In the genomic region with DNA sequence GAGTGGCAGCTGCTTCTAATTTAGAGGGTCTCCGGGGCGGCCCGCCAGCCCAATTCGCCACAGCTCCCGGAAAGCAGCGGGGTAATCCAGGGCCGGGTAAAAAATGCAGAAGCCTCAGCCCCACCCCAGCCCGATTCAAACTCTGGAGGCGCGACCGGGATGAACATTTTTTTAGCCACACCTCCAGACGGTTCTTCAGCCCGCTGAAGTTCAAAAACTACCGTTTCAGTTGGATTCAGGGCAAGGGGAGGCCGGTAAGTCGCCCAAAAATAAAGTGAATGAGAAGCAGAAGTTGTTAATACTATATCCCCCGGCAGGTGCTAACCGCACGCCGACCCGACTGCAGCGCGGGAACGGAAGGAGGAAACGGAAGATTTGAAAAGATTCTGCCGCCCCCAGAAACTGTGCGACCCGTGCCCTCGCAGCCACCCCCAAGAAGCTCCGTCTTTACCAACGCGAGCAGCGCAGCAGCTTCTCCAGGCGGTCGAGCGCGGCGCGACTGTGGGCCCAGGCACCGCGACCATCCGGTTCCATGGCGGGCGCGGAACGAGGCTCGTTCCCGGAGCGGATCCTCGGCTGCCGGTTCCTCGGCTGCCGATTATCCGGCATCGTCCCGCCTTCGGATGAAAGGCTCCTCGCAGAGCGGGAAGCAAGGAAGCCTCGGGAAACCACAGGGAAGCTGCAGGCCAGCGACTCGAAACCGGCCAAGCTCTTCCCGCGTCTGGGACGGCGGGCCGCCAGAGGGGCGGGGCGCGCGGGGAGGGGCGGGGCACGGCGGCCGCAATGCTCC, we compare ENCODE assay signal across 8 cellular contexts. TPM values are rescaled to one million over a fixed set of nuclear protein-coding genes. Genes with fewer than 3 reads are reported as not detected.
DNase-seq lines count a peak whose midpoint lies in the region; ATAC-seq and TF ChIP-seq lines count a peak whose summit lies in the region.

TSS of gene BARD1 (minus strand) at position 723 of the 790 bp plus-strand sequence. CDS start at position 609, 114 bp downstream.

- intact Hi-C loops in heart right ventricle (cut with DNase I) (no loop called here), aorta (cut with DNase I) (no loop called here)

- 0% methylated on average over 73 to 76 of the region's 76 CpGs for WGBS in heart right ventricle, 2 donors
- 0% methylated on average over 76 of the region's 76 CpGs for WGBS in aorta, 2 donors

- peak; percentile 72 to 79 for DNase-seq in SJSA1 (ENCODE audit: low read depth in 1 of 2, low spot score in 2 of 2)
- peak; percentile 88 for DNase-seq in adipocyte (ENCODE audit: low read depth)
- peak; percentile 29 to 41 for DNase-seq in heart right ventricle
- DNase-seq in pulmonary artery endothelial cell (ENCODE audit: low read depth, low spot score), result no peak
- peak; percentile 73 to 86 for DNase-seq in aorta

- H3K4me2 ChIP-seq in DOHH2 (ENCODE audit: low read length), result peak within 1 kb of the TSS; percentile 90

- H3K27ac ChIP-seq in DOHH2 (ENCODE audit: low read depth, low read length) (peak within 1 kb of the TSS; percentile 91), HUES6 (ENCODE audit: low read depth, low read length) (peak within 1 kb of the TSS; percentile 84; the same call in 1 of the 2 replicates), SJSA1 (peak within 1 kb of the TSS; percentile 91), heart right ventricle (peak within 1 kb of the TSS in 9 of 10 donors; percentile 77 to 94 (median 89)), aorta (ENCODE audit: low read depth in 1 of 2, low read length in 2 of 2) (peak within 1 kb of the TSS; percentile 90 to 97)

- H3K9me3 ChIP-seq in DOHH2 (ENCODE audit: control insufficient read depth, insufficient read depth, low read length), result no peaks in the 10 kb centered on the region
- H3K9me3 ChIP-seq in HUES6 (ENCODE audit: control insufficient read depth, insufficient read depth, low read depth, low read length), result no peaks in the 10 kb centered on the region
- no peaks in the 10 kb centered on the region for H3K9me3 ChIP-seq in SJSA1 (replicated peaks)
- H3K9me3 ChIP-seq in adipocyte (ENCODE audit: control insufficient read depth, low read length), result no peaks in the 10 kb centered on the region
- H3K9me3 ChIP-seq in heart right ventricle, result no peaks in the 10 kb centered on the region
- H3K9me3 ChIP-seq in aorta (ENCODE audit: control insufficient read depth, low read length), result no peaks in the 10 kb centered on the region

- H3F3A ChIP-seq in DOHH2 (ENCODE audit: control insufficient read depth, insufficient read depth), result peaks cover 7% of the 10 kb centered on the region; the same call in 1 of the 2 replicates

- no peaks in the 10 kb centered on the region for H3K9me2 ChIP-seq in DOHH2 (replicated peaks; ENCODE audit: control insufficient read depth, low read length)

- TF ChIP-seq CTCF in DOHH2 (IDR thresholded peaks at IDR 0.05; ENCODE audit: low read depth, low read length, poor library complexity, severe bottlenecking) (no peak), heart right ventricle (IDR thresholded peaks at IDR 0.05) (peak in 1 of 9 donors; percentile 8)

- H3K27me3 ChIP-seq in DOHH2 (ENCODE audit: control insufficient read depth, low read length), result no peaks in the 10 kb centered on the region
- peaks cover 8% of the 10 kb centered on the region; the same call in 1 of the 2 replicates for H3K27me3 ChIP-seq in HUES6 (ENCODE audit: control insufficient read depth, insufficient read depth, low read length)
- no peaks in the 10 kb centered on the region for H3K27me3 ChIP-seq in SJSA1 (replicated peaks)
- H3K27me3 ChIP-seq in adipocyte (replicated peaks; ENCODE audit: control insufficient read depth, insufficient read depth, low read length), result no peaks in the 10 kb centered on the region
- no peaks in the 10 kb centered on the region for H3K27me3 ChIP-seq in heart right ventricle
- H3K27me3 ChIP-seq in aorta (ENCODE audit: control insufficient read depth in 1 of 2, insufficient read depth in 2 of 2, low read length in 1 of 2), result no peaks in the 10 kb centered on the region

- H3K4me1 ChIP-seq in DOHH2 (ENCODE audit: control insufficient read depth, low read length) (peaks cover 36% of the 10 kb centered on the region), HUES6 (ENCODE audit: control insufficient read depth, insufficient read depth, low read length) (peaks cover 30% of the 10 kb centered on the region), SJSA1 (replicated peaks) (peaks cover 6% of the 10 kb centered on the region; the same call in 1 of the 2 replicates), adipocyte (ENCODE audit: control insufficient read depth, insufficient read depth, low read length) (peaks cover 10% of the 10 kb centered on the region), heart right ventricle (peaks cover 0 to 36% (median 14%) of the 10 kb centered on the region in 9 donors), aorta (ENCODE audit: control insufficient read depth in 1 of 2, insufficient read depth in 2 of 2, low read length in 2 of 2) (peaks cover 0 to 1% of the 10 kb centered on the region in 2 donors)

- H3K36me3 ChIP-seq in DOHH2 (ENCODE audit: control insufficient read depth, low read length), result peaks cover 50% of the 10 kb centered on the region
- H3K36me3 ChIP-seq in HUES6 (ENCODE audit: control insufficient read depth, insufficient read depth, low read length), result peaks cover 8% of the 10 kb centered on the region; the same call in 1 of the 2 replicates
- H3K36me3 ChIP-seq in SJSA1, result peaks cover 37% of the 10 kb centered on the region
- no peaks in the 10 kb centered on the region for H3K36me3 ChIP-seq in adipocyte (ENCODE audit: control insufficient read depth, insufficient read depth, low read length, severe bottlenecking)
- H3K36me3 ChIP-seq in heart right ventricle, result no peaks in the 10 kb centered on the region
- no peaks in the 10 kb centered on the region for H3K36me3 ChIP-seq in aorta (ENCODE audit: control insufficient read depth in 1 of 2, insufficient read depth in 2 of 2, low read length in 1 of 2)

- H3K4me3 ChIP-seq in DOHH2 (ENCODE audit: low read length) (peak within 1 kb of the TSS; percentile 79), HUES6 (ENCODE audit: low read depth, low read length) (peak within 1 kb of the TSS; percentile 83), SJSA1 (peak within 1 kb of the TSS; percentile 86), adipocyte (ENCODE audit: low read length) (peak within 1 kb of the TSS; percentile 95), heart right ventricle (peak within 1 kb of the TSS; percentile 51 to 94 (median 90)), aorta (ENCODE audit: low read length in 2 of 2) (peak within 1 kb of the TSS; percentile 93 to 98)

- H3K9ac ChIP-seq in HUES6 (ENCODE audit: low read length), result peak within 1 kb of the TSS; percentile 97
- H3K9ac ChIP-seq in adipocyte (ENCODE audit: low read length), result peak within 1 kb of the TSS; percentile 89

- peaks cover 62% of the 10 kb centered on the region for H3K79me2 ChIP-seq in DOHH2 (ENCODE audit: control insufficient read depth, low read length)

- ATAC-seq in GM21447 (IDR thresholded peaks at IDR 0.05; ENCODE audit: unreplicated experiment) (peak; percentile 32), heart right ventricle (peak; percentile 8 to 46 (median 26)), aorta (ENCODE audit: low FRiP score) (peak; percentile 60)

- H4K20me1 ChIP-seq in DOHH2 (ENCODE audit: control insufficient read depth, insufficient read depth, low read depth, low read length), result peaks cover 29% of the 10 kb centered on the region

RNA-seq across cellular contexts. Expression of gene BARD1, which starts in this region (rescaled TPM):
- 47.0 and 48.6 TPM in 2 replicates for total RNA-seq in SJSA1 (2014; rRNA removed; shearing (Covaris generic))
- 10 to 100 TPM in 4 of 10 donors, 1 to 10 TPM in 6; 6.0 to 15.5 (median 9.3) TPM for total RNA-seq in heart right ventricle
- polyA plus RNA-seq in heart right ventricle, result 1 to 10 TPM; 1.4 TPM
- 21.2 and 61.8 TPM in 2 replicates for total RNA-seq in pulmonary artery endothelial cell
- total RNA-seq in aorta, result 10 to 100 TPM; 19.0 to 21.2 TPM
- 1 to 10 TPM in 1 of 2 donors, under 1 TPM in 1; 0.25 to 3.3 TPM for polyA plus RNA-seq in aorta
